1 cellular context compared by ENCODE assay signal in the genomic region with DNA sequence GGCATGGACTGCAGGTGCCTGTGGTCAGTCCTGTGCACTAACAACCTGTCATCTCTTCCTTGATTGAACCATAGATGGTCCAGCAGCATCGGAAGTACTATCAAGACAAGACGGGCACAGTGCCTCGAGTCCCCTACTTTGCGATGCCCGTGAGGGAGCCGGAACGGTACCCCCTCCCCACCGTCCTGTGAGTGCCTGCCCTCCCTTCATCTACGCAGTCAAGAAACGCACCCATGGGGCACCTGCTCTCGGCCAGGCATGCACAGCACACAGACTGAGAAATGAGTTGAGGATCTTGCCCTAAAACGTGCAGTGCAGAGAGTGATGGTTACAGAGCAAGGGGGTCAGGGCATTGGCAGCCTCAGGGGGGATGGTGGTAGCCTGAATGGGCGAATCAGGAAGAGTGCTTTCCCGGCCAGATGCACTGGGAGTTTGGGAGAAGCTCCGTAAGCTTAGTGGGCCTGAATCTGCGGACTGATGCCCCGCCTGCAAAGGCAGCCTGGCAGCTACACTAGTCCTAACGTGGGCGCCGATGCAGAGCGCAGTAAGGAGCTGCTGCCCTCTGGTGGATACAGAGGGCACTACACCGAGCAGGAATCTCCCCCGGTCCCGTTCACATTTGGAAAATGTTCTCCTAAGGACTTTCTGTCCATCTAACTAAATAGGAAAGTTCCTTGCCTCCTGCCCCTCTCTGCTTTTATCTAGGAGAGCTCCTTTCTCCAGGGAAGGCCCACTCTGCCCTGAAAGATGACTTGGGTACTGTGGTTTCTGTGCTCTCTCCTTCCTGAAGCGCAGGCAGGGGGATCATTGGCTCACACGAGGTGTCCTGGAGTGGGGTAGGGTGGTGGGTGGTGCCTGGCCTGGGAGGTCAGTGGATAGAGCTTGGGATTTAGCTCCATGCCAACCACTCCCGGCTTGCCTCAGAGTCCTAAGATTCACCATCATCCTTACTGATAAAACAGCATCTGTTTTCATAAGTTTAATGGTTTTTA.
TF ChIP-seq lines count a peak whose summit lies in the region.

No MANE protein-coding gene starts in this region.

TF ChIP-seq in K562, 482 proteins besides CTCF, POLR2A, EP300 and RAD21 (continued from another document):
- TF ChIP-seq E2F8 (IDR thresholded peaks at IDR 0.05; ENCODE audit: low read depth, partially characterized antibody): no peak
- no peak for TF ChIP-seq MCM7 (IDR thresholded peaks at IDR 0.05)
- TF ChIP-seq KDM1A (IDR thresholded peaks at IDR 0.05): no peak
- 0 out of 2 replicates have a peak, but pooled peaks have one; percentile 64 for TF ChIP-seq XRCC5 (IDR thresholded peaks at IDR 0.05; ENCODE audit: low read depth, low read length)
- peak; percentile 54; the same call in 1 of the 2 replicates for TF ChIP-seq ARID2 (IDR thresholded peaks at IDR 0.05)
- TF ChIP-seq EGR1 (conservative IDR thresholded peaks at IDR 0.05): peak; percentile 47; the same call in 1 of the 2 replicates
- TF ChIP-seq RBBP5 (IDR thresholded peaks at IDR 0.05; ENCODE audit: borderline replicate concordance, insufficient read depth, low read length, poor library complexity, severe bottlenecking): no peak
- no peak for TF ChIP-seq NONO (IDR thresholded peaks at IDR 0.05; ENCODE audit: low read depth in 2 of 2, low read length in 1 of 2)
- TF ChIP-seq STAG1 (CRISPR knock-in tag; IDR thresholded peaks at IDR 0.05; ENCODE audit: borderline replicate concordance): peak; percentile 89
- TF ChIP-seq ZNF263 (CRISPR knock-in tag; IDR thresholded peaks at IDR 0.05; ENCODE audit: borderline replicate concordance): no peak
- no peak for TF ChIP-seq MLX (CRISPR knock-in tag; conservative IDR thresholded peaks at IDR 0.05)
- TF ChIP-seq NRF1 (conservative IDR thresholded peaks at IDR 0.05 in 1 of 2, IDR thresholded peaks at IDR 0.05 in 1 of 2): no peak
- TF ChIP-seq, protein P1, sequence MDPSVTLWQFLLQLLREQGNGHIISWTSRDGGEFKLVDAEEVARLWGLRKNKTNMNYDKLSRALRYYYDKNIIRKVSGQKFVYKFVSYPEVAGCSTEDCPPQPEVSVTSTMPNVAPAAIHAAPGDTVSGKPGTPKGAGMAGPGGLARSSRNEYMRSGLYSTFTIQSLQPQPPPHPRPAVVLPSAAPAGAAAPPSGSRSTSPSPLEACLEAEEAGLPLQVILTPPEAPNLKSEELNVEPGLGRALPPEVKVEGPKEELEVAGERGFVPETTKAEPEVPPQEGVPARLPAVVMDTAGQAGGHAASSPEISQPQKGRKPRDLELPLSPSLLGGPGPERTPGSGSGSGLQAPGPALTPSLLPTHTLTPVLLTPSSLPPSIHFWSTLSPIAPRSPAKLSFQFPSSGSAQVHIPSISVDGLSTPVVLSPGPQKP (CRISPR knock-in tag; IDR thresholded peaks at IDR 0.05): no peak
- TF ChIP-seq MCM5 (IDR thresholded peaks at IDR 0.05; ENCODE audit: low read depth): no peak
- no peak for TF ChIP-seq SOX6 (IDR thresholded peaks at IDR 0.05)
- TF ChIP-seq KLF10 (CRISPR knock-in tag; IDR thresholded peaks at IDR 0.05): no peak
- peak; percentile 89 for TF ChIP-seq SMC3 (conservative IDR thresholded peaks at IDR 0.05; ENCODE audit: insufficient read depth, low read depth, low read length)
